In genomic region chrX:110852180-110852579, GRCh38 we compare ENCODE assay signal across 8 cellular contexts. TPM values are rescaled to one million over a fixed set of nuclear protein-coding genes. Genes with fewer than 3 reads are reported as not detected.
A peak's percentile ranks its signal among the peaks of the same experiment; 100 is the strongest.
DNase-seq lines count a peak whose midpoint lies in the region; ATAC-seq and TF ChIP-seq lines count a peak whose summit lies in the region.

No MANE protein-coding gene starts in this region.

- no peak overlapping the region for H3K27ac Mint-ChIP-seq in activated CD4-positive, alpha-beta T cell treated with anti-CD3 and anti-CD28 coated beads, Interleukin-2, amount 10 ng/mL, durations not matched to agents 24 days and 14 days
- H3K27ac Mint-ChIP-seq in naive thymus-derived CD8-positive, alpha-beta T cell = no peak overlapping the region

- H3K4me3 ChIP-seq in choroid plexus epithelial cell (ENCODE audit: low read depth, low read length) = no peak overlapping the region

- no peaks in the 10 kb centered on the region for H3K36me3 Mint-ChIP-seq in activated CD4-positive, alpha-beta T cell treated with anti-CD3 and anti-CD28 coated beads, Interleukin-2, amount 10 ng/mL, durations not matched to agents 24 days and 14 days (ENCODE audit: low read depth)
- no peaks in the 10 kb centered on the region for H3K36me3 Mint-ChIP-seq in naive thymus-derived CD8-positive, alpha-beta T cell

- TF ChIP-seq CTCF in choroid plexus epithelial cell (conservative IDR thresholded peaks at IDR 0.05; ENCODE audit: low read depth, low read length) = peak; percentile 58

- POLR2A ChIA-PET in naive thymus-derived CD8-positive, alpha-beta T cell (lab: Charles Lee) = no interaction called here

- no peaks in the 10 kb centered on the region for H3K9me3 Mint-ChIP-seq in activated CD4-positive, alpha-beta T cell treated with anti-CD3 and anti-CD28 coated beads, Interleukin-2, amount 10 ng/mL, durations not matched to agents 24 days and 14 days
- H3K9me3 Mint-ChIP-seq in naive thymus-derived CD8-positive, alpha-beta T cell = no peaks in the 10 kb centered on the region

- peak; percentile 53 for DNase-seq in activated CD4-positive, alpha-beta T cell treated with anti-CD3 and anti-CD28 coated beads, Interleukin-2, amount 10 ng/mL, durations not matched to agents 24 days and 14 days
- DNase-seq in activated CD4-positive, alpha-beta T cell treated with anti-CD3 and anti-CD28 coated beads, Interleukin-2, amount 50 U/mL, for 4 hours = no peak
- DNase-seq in LHCN-M2 (ENCODE audit: low read depth) = peak; percentile 7
- peak; percentile 21 for DNase-seq in choroid plexus epithelial cell (ENCODE audit: low read depth)
- no peak for DNase-seq in sciatic nerve (ENCODE audit: low spot score)
- DNase-seq in naive thymus-derived CD8-positive, alpha-beta T cell = no peak
- DNase-seq in ureter (ENCODE audit: low spot score) = no peak

- peaks cover 2% of the 10 kb centered on the region for H3K27me3 Mint-ChIP-seq in activated CD4-positive, alpha-beta T cell treated with anti-CD3 and anti-CD28 coated beads, Interleukin-2, amount 10 ng/mL, durations not matched to agents 24 days and 14 days
- H3K27me3 Mint-ChIP-seq in naive thymus-derived CD8-positive, alpha-beta T cell = peaks cover 2 to 10% (median 4%) of the 10 kb centered on the region in 5 donors

- no peak overlapping the region for H3K4me3 Mint-ChIP-seq in activated CD4-positive, alpha-beta T cell treated with anti-CD3 and anti-CD28 coated beads, Interleukin-2, amount 10 ng/mL, durations not matched to agents 24 days and 14 days
- H3K4me3 Mint-ChIP-seq in naive thymus-derived CD8-positive, alpha-beta T cell = no peak overlapping the region

- ATAC-seq in sciatic nerve = peak; percentile 55
- ATAC-seq in naive thymus-derived CD8-positive, alpha-beta T cell = no peak
- ATAC-seq in HG03196 (IDR thresholded peaks at IDR 0.05; ENCODE audit: unreplicated experiment) = no peak

- intact Hi-C loops in activated CD4-positive, alpha-beta T cell treated with anti-CD3 and anti-CD28 coated beads, Interleukin-2, amount 10 ng/mL, durations not matched to agents 24 days and 14 days (cut with micrococcal nuclease) = no loop called here
- intact Hi-C loops in sciatic nerve (cut with DNase I) = no loop called here

- peaks cover 2% of the 10 kb centered on the region for H3K4me1 Mint-ChIP-seq in activated CD4-positive, alpha-beta T cell treated with anti-CD3 and anti-CD28 coated beads, Interleukin-2, amount 10 ng/mL, durations not matched to agents 24 days and 14 days
- no peaks in the 10 kb centered on the region for H3K4me1 Mint-ChIP-seq in naive thymus-derived CD8-positive, alpha-beta T cell

RNA-seq across cellular contexts. Expression of gene CHRDL1, which starts 56.6 kb away (rescaled TPM):
- total RNA-seq in activated CD4-positive, alpha-beta T cell treated with anti-CD3 and anti-CD28 coated beads, Interleukin-2, amount 10 ng/mL, durations not matched to agents 24 days and 14 days = not detected in 2 replicates
- total RNA-seq in LHCN-M2 (2014; rRNA removed) (not detected in 2 replicates), sciatic nerve (183 TPM), ureter (34.7 TPM)
- polyA plus RNA-seq in LHCN-M2 (2012) = not detected
- not detected for total RNA-seq in naive thymus-derived CD8-positive, alpha-beta T cell
- polyA plus RNA-seq in naive thymus-derived CD8-positive, alpha-beta T cell = not detected

Comparison
In these comparisons a context has a peak if more than half of its experiments do, and no peak if none do; other contexts are left out.
1. DNase-seq: peak in activated CD4-positive, alpha-beta T cell treated with anti-CD3 and anti-CD28 coated beads, Interleukin-2, amount 10 ng/mL, durations not matched to agents 24 days and 14 days (single experiment), LHCN-M2 (single experiment) and choroid plexus epithelial cell (single experiment); none in activated CD4-positive, alpha-beta T cell treated with anti-CD3 and anti-CD28 coated beads, Interleukin-2, amount 50 U/mL, for 4 hours (0 of 2), sciatic nerve (single experiment), naive thymus-derived CD8-positive, alpha-beta T cell (0 of 10) and ureter (single experiment).
2. RNA of gene CHRDL1, which starts 56.6 kb away (total RNA-seq): 183 TPM in sciatic nerve (single experiment) and 34.7 TPM in ureter (single experiment); not detected in activated CD4-positive, alpha-beta T cell treated with anti-CD3 and anti-CD28 coated beads, Interleukin-2, amount 10 ng/mL, durations not matched to agents 24 days and 14 days, not detected in LHCN-M2 and not detected in naive thymus-derived CD8-positive, alpha-beta T cell; every median in the first group is over 10 times any median in the second.